In genomic region chr2:27653397-27653796, GRCh38 we compare ENCODE assay signal across 18 cellular contexts. TPM values are rescaled to one million over a fixed set of nuclear protein-coding genes. Genes with fewer than 3 reads are reported as not detected.
DNase-seq lines count a peak whose midpoint lies in the region; ATAC-seq and FAIRE-seq lines count a peak whose summit lies in the region.
"Had no signal": no experiment of that assay in that cellular context is flagged by ENCODE, and none has a peak within 500 bp of the region (broad histone marks: within the 10 kb centered on the region; RNA-seq: fewer than 3 reads in every experiment).

No MANE protein-coding gene starts in this region.

- peaks cover 32% of the 10 kb centered on the region for H3K4me1 Mint-ChIP-seq in activated T-cell treated with anti-CD3 and anti-CD28 coated beads, Interleukin-2, amount 50 U/mL, for 24 hours (ENCODE audit: low read depth)

- no peak overlapping the region for H3K4me3 ChIP-seq in trophoblast cell (ENCODE audit: low read depth, low read length)
- H3K4me3 ChIP-seq: colonic mucosa, GM12878, HAP-1, heart left ventricle, ovary, tibial nerve had no signal

- H3K18ac ChIP-seq in trophoblast cell (ENCODE audit: low read length) = no peak overlapping the region

- intact Hi-C loops in Right ventricle myocardium superior (cut with DNase I) = no loop called here

- no peaks in the 10 kb centered on the region for H3K9me3 ChIP-seq in trophoblast cell (ENCODE audit: insufficient read depth, low read depth, low read length)
- H3K9me3 ChIP-seq: colonic mucosa, HAP-1, heart left ventricle, ovary, tibial nerve had no signal

- no peaks in the 10 kb centered on the region for H3K27me3 ChIP-seq in trophoblast cell (ENCODE audit: insufficient read depth, low read length)
- H3K27me3 ChIP-seq: colonic mucosa, heart left ventricle, ovary, tibial nerve had no signal

- DNase-seq in activated T-cell treated with anti-CD3 and anti-CD28 coated beads, Interleukin-2, amount 50 U/mL, for 24 hours = no peak
- DNase-seq in activated T-cell treated with anti-CD3 and anti-CD28 coated beads, Interleukin-2, amount 50 U/mL, for 48 hours = no peak
- DNase-seq in RCC 7860 (ENCODE audit: low spot score) (peak; percentile 80), astrocyte of the hippocampus (ENCODE audit: low read depth, low spot score) (peak; percentile 45), trophoblast cell (peak; percentile 12 to 31), Right ventricle myocardium superior (no peak)
- DNase-seq: CD8-positive, alpha-beta memory T cell; colonic mucosa; heart left ventricle; NCI-H2081; NCI-H524 treated with DMSO at 0.1 percent for 48 hours; ovary; stimulated activated CD4-positive, alpha-beta T cell treated with anti-CD3 and anti-CD28 coated beads, Interleukin-4, amount 100 ng/mL, for 24 hours had no signal

- H3K79me2 ChIP-seq in trophoblast cell (ENCODE audit: control insufficient read depth, insufficient read depth, low read length, poor library complexity) = no peaks in the 10 kb centered on the region

- no peak overlapping the region for H3K4ac ChIP-seq in trophoblast cell (ENCODE audit: low read depth, low read length)

- H4K8ac ChIP-seq in trophoblast cell (ENCODE audit: low read depth, low read length) = no peak overlapping the region

- peaks cover 95% of the 10 kb centered on the region for H3K36me3 Mint-ChIP-seq in activated T-cell treated with anti-CD3 and anti-CD28 coated beads, Interleukin-2, amount 50 U/mL, for 24 hours (ENCODE audit: low read depth)

- H3K4me2 ChIP-seq in trophoblast cell (ENCODE audit: low read length) = no peak overlapping the region

- no peak overlapping the region for H4K91ac ChIP-seq in trophoblast cell (ENCODE audit: low read depth, low read length)

- no peak overlapping the region for H3K4me3 Mint-ChIP-seq in activated T-cell treated with anti-CD3 and anti-CD28 coated beads, Interleukin-2, amount 50 U/mL, for 24 hours
- H3K4me3 Mint-ChIP-seq: CD8-positive, alpha-beta memory T cell had no signal

- peak overlapping the region; percentile 58 for H3K27ac Mint-ChIP-seq in activated T-cell treated with anti-CD3 and anti-CD28 coated beads, Interleukin-2, amount 50 U/mL, for 24 hours

- no peak overlapping the region for H3K14ac ChIP-seq in trophoblast cell (ENCODE audit: low read length)

- no CpG with 5 or more reads among the region's 2 CpGs for WGBS in trophoblast cell (ENCODE audit: extremely low coverage, insufficient coverage, insufficient read length)

- no peaks in the 10 kb centered on the region for H3K79me1 ChIP-seq in trophoblast cell (ENCODE audit: low read length)

- no peak overlapping the region for H2AFZ ChIP-seq in trophoblast cell (ENCODE audit: insufficient read depth, low read length, poor library complexity)

- H3K23ac ChIP-seq in trophoblast cell (ENCODE audit: low read length) = no peak overlapping the region

- no peak overlapping the region for H3K27ac ChIP-seq in trophoblast cell (ENCODE audit: low read depth, low read length)
- H3K27ac ChIP-seq: colonic mucosa, heart left ventricle, ovary, tibial nerve had no signal

- H4K12ac ChIP-seq in trophoblast cell (ENCODE audit: low read depth, low read length) = no peak overlapping the region

- peaks cover 26 to 51% of the 10 kb centered on the region in 2 experiments for H3K36me3 ChIP-seq in trophoblast cell (ENCODE audit: control insufficient read depth in 1 of 2, insufficient read depth in 2 of 2, low read length in 2 of 2)
- H3K36me3 ChIP-seq: ovary had no signal

- no peak for ATAC-seq in Right ventricle myocardium superior (ENCODE audit: poor library complexity)
- no peak for ATAC-seq in HG02970 (IDR thresholded peaks at IDR 0.05; ENCODE audit: low FRiP score, unreplicated experiment)
- no peak for ATAC-seq in GM18511 (IDR thresholded peaks at IDR 0.05; ENCODE audit: unreplicated experiment)
- ATAC-seq: GM12878, heart left ventricle had no signal

- no peak overlapping the region for H2BK120ac ChIP-seq in trophoblast cell (ENCODE audit: insufficient read depth, low read length, poor library complexity)

- no peaks in the 10 kb centered on the region for H3K9me3 Mint-ChIP-seq in activated T-cell treated with anti-CD3 and anti-CD28 coated beads, Interleukin-2, amount 50 U/mL, for 24 hours
- H3K9me3 Mint-ChIP-seq: CD8-positive, alpha-beta memory T cell had no signal

- H3K9ac ChIP-seq in trophoblast cell (ENCODE audit: low read length) = no peak overlapping the region

- H2BK5ac ChIP-seq in trophoblast cell (ENCODE audit: low read depth, low read length, poor library complexity) = no peak overlapping the region

- peak; percentile 86 for FAIRE-seq in RCC 7860 (lab: Jason Lieb, UNC)
- FAIRE-seq: GM12878 had no signal

- no peak overlapping the region for H2BK12ac ChIP-seq in trophoblast cell (ENCODE audit: low read length)

- no peaks in the 10 kb centered on the region for H3K4me1 ChIP-seq in trophoblast cell (ENCODE audit: control insufficient read depth in 1 of 2, insufficient read depth in 2 of 2, low read length in 2 of 2)
- H3K4me1 ChIP-seq: colonic mucosa had no signal

- H2AK5ac ChIP-seq in trophoblast cell (ENCODE audit: low read length) = no peak overlapping the region

- no peaks in the 10 kb centered on the region for H3K27me3 Mint-ChIP-seq in activated T-cell treated with anti-CD3 and anti-CD28 coated beads, Interleukin-2, amount 50 U/mL, for 24 hours
- H3K27me3 Mint-ChIP-seq: CD8-positive, alpha-beta memory T cell had no signal

RNA-seq across cellular contexts. Expression of gene SUPT7L, which starts 10.0 kb away (rescaled TPM):
- polyA plus RNA-seq in trophoblast cell (2013) = 28.1 and 28.7 TPM in 2 replicates
- 24.2 TPM for total RNA-seq in Right ventricle myocardium superior

RNA-seq across cellular contexts. Expression of gene SLC4A1AP, which starts 10.3 kb away (rescaled TPM):
- polyA plus RNA-seq in trophoblast cell (2013) = 22.4 and 23.3 TPM in 2 replicates
- total RNA-seq in Right ventricle myocardium superior = 18.5 TPM

RNA-seq across cellular contexts. Expression of gene GPN1, which starts 24.5 kb away (rescaled TPM):
- polyA plus RNA-seq in trophoblast cell (2013) = 26.9 and 28.9 TPM in 2 replicates
- total RNA-seq in Right ventricle myocardium superior = 18.0 TPM

RNA-seq across cellular contexts. Expression of gene CCDC121, which starts 24.6 kb away (rescaled TPM):
- 2.1 and 2.7 TPM in 2 replicates for polyA plus RNA-seq in trophoblast cell (2013)
- 6.1 TPM for total RNA-seq in Right ventricle myocardium superior

Comparison
In these comparisons a context has a peak if more than half of its experiments do, and no peak if none do; other contexts are left out.
1. DNase-seq: peak in RCC 7860 (single experiment), astrocyte of the hippocampus (single experiment) and trophoblast cell (2 of 2); none in activated T-cell treated with anti-CD3 and anti-CD28 coated beads, Interleukin-2, amount 50 U/mL, for 24 hours (single experiment), activated T-cell treated with anti-CD3 and anti-CD28 coated beads, Interleukin-2, amount 50 U/mL, for 48 hours (0 of 2) and Right ventricle myocardium superior (single experiment).